24 cellular contexts compared by ENCODE assay signal in the genomic region with DNA sequence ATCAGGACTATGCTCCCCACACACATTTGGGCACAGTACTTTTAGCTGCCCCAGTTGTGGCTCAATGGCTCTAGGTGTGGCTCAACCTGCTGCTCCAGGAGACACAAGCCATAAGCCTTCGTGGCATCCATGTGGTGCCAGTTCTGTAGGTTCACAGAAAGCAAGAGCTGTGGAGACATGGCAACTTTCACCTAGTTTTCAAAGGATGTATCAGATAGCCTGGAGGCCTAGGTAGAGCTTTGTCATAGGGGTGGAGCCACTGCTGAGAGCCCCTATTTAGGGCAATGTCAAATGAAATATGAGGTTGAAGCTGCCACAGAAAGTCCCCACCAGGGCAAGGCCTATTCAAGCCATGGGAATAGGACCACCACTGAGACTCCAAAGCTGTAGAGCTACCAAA.
"Had no signal": no experiment of that assay in that cellular context is flagged by ENCODE, and none has a peak within 500 bp of the region (broad histone marks: within the 10 kb centered on the region; RNA-seq: fewer than 3 reads in every experiment).

No MANE protein-coding gene starts in this region.

- H3K36me3 ChIP-seq: neural progenitor cell, ovary, right lobe of liver, sigmoid colon, stomach, thoracic aorta, thyroid gland, tibial nerve, upper lobe of right lung, uterus had no signal

- ATAC-seq: naive thymus-derived CD4-positive, alpha-beta T cell; natural killer cell; psoas muscle; right cardiac atrium; right lobe of liver; stimulated activated naive B cell treated with anti-CD40 and anti-IgM and Interleukin-4, amounts not matched to agents 10 μg/mL and 1 μg/mL and 100 μg/mL, for 72 hours; upper lobe of right lung had no signal

- H3K4me2 ChIP-seq: neural progenitor cell had no signal

- H3K9me3 ChIP-seq: ovary, psoas muscle, right lobe of liver, thyroid gland had no signal

- H3K79me2 ChIP-seq: parathyroid adenoma had no signal

- H3K27ac ChIP-seq: neural progenitor cell, ovary, parathyroid adenoma, psoas muscle, right lobe of liver, sigmoid colon, stomach, thoracic aorta, thyroid gland, tibial nerve, upper lobe of right lung, uterus had no signal

- H3K4me1 ChIP-seq: neural progenitor cell, parathyroid adenoma, psoas muscle, right lobe of liver, stomach, thyroid gland, tibial nerve, upper lobe of right lung, uterus had no signal

- H2AFZ ChIP-seq: neural progenitor cell, parathyroid adenoma had no signal

- H3K9ac ChIP-seq: neural progenitor cell, parathyroid adenoma had no signal

- H3K27me3 ChIP-seq: neural progenitor cell, ovary, right lobe of liver, sigmoid colon, stomach, thyroid gland, tibial nerve, upper lobe of right lung, uterus had no signal

- H3K4me3 ChIP-seq: neural progenitor cell, ovary, psoas muscle, right lobe of liver, sigmoid colon, stomach, thoracic aorta, thyroid gland, tibial nerve, upper lobe of right lung, uterus had no signal

- DNase-seq: naive thymus-derived CD4-positive, alpha-beta T cell; natural killer cell; occipital lobe; ovary; posterior cingulate gyrus; psoas muscle; right cardiac atrium; right lobe of liver; sigmoid colon; small intestine; stimulated activated CD4-positive, alpha-beta T cell treated with anti-CD3 and anti-CD28 coated beads, Interleukin-15, amount 100 ng/mL, for 24 hours; stimulated activated CD4-positive, alpha-beta T cell treated with anti-CD3 and anti-CD28 coated beads, Interleukin-4, amount 100 ng/mL, for 1 hour; stimulated activated CD4-positive, alpha-beta T cell treated with anti-CD3 and anti-CD28 coated beads, Interleukin-4, amount 100 ng/mL, for 4 hours; stimulated activated CD8-positive, alpha-beta memory T cell treated with anti-CD3 and anti-CD28 coated beads, Interleukin-4, amount 100 ng/mL, for 48 hours; stimulated activated naive B cell treated with anti-CD40 and anti-IgM and Interleukin-4, amounts not matched to agents 10 μg/mL and 1 μg/mL and 100 μg/mL, for 72 hours; stimulated activated naive CD4-positive, alpha-beta T cell treated with Interleukin-2 at 50 U/mL for 16 hours; stomach; thyroid gland; upper lobe of right lung; uterus had no signal
